In genomic region chr1:21050031-21050430, GRCh38 we compare ENCODE assay signal across 19 cellular contexts.
DNase-seq lines count a peak whose midpoint lies in the region; ATAC-seq and TF ChIP-seq lines count a peak whose summit lies in the region.
"Had no signal": no experiment of that assay in that cellular context is flagged by ENCODE, and none has a peak within 500 bp of the region (broad histone marks: within the 10 kb centered on the region; RNA-seq: fewer than 3 reads in every experiment).

No MANE protein-coding gene starts in this region.

- peak overlapping the region; percentile 6 for H3K4me2 ChIP-seq in osteoblast (ENCODE audit: insufficient read depth, low read length)
- H3K4me2 ChIP-seq: GM23338 had no signal

- no peak overlapping the region for H3K4me3 ChIP-seq in adipocyte (ENCODE audit: low read length)
- no peak overlapping the region for H3K4me3 ChIP-seq in osteoblast (ENCODE audit: insufficient read depth, low read length)
- no peak overlapping the region for H3K4me3 ChIP-seq in adrenal gland
- H3K4me3 ChIP-seq: GM23338 had no signal

- no peaks in the 10 kb centered on the region for H3K9me3 ChIP-seq in adipocyte (ENCODE audit: control insufficient read depth, low read length)
- H3K9me3 ChIP-seq in osteoblast (ENCODE audit: low read depth, low read length), result no peaks in the 10 kb centered on the region
- no peaks in the 10 kb centered on the region for H3K9me3 ChIP-seq in adrenal gland (replicated peaks in 1 of 3)

- H3K4me1 ChIP-seq in adipocyte (ENCODE audit: control insufficient read depth, insufficient read depth, low read length), result peaks cover 26% of the 10 kb centered on the region
- H3K4me1 ChIP-seq in osteoblast (ENCODE audit: insufficient read depth, low read length), result peaks cover 23% of the 10 kb centered on the region
- peaks cover 0 to 5% of the 10 kb centered on the region in 2 donors for H3K4me1 ChIP-seq in adrenal gland (replicated peaks in 1 of 2)

- H2AFZ ChIP-seq in osteoblast (ENCODE audit: low read length), result no peak overlapping the region
- H2AFZ ChIP-seq: GM23338 had no signal

- H3K36me3 ChIP-seq in adipocyte (ENCODE audit: control insufficient read depth, insufficient read depth, low read length, severe bottlenecking) (peaks cover 5% of the 10 kb centered on the region), osteoblast (ENCODE audit: insufficient read depth, low read length) (peaks cover 5% of the 10 kb centered on the region), adrenal gland (replicated peaks in 1 of 2) (no peaks in the 10 kb centered on the region)

- H3K27me3 ChIP-seq in adipocyte (replicated peaks; ENCODE audit: control insufficient read depth, insufficient read depth, low read length), result no peaks in the 10 kb centered on the region
- no peaks in the 10 kb centered on the region for H3K27me3 ChIP-seq in osteoblast (ENCODE audit: insufficient read depth, low read length)
- no peaks in the 10 kb centered on the region for H3K27me3 ChIP-seq in adrenal gland

- peak; percentile 27 for DNase-seq in GF-D8 (lab: John Stamatoyannopoulos, UW)
- DNase-seq in adipocyte (ENCODE audit: low read depth), result peak; percentile 67
- DNase-seq in fibroblast of peridontal ligament (ENCODE audit: extremely low read depth), result peak; percentile 75
- DNase-seq in osteoblast (ENCODE audit: insufficient read length, low spot score, missing footprints), result no peak
- DNase-seq in adrenal gland, result no peak
- DNase-seq in GM03348 (ENCODE audit: low spot score), result no peak
- DNase-seq: activated CD8-positive, alpha-beta memory T cell treated with anti-CD3 and anti-CD28 coated beads for 24 hours; activated naive CD4-positive, alpha-beta T cell treated with anti-CD3 and anti-CD28 coated beads, Interleukin-2, amount 50 U/mL, for 16 hours; activated T-cell treated with anti-CD3 and anti-CD28 coated beads, Interleukin-2, amount 50 U/mL, for 48 hours; DND-41; NCI-H1436; NCI-H2227 treated with DMSO at 0.1 percent for 48 hours; small intestine; stimulated activated CD4-positive, alpha-beta T cell treated with anti-CD3 and anti-CD28 coated beads, Interleukin-4, amount 100 ng/mL, for 24 hours had no signal

- H3K79me2 ChIP-seq in osteoblast (ENCODE audit: insufficient read depth, low read length), result peaks cover 39% of the 10 kb centered on the region

- peaks cover 65% of the 10 kb centered on the region for H4K20me1 ChIP-seq in osteoblast (ENCODE audit: insufficient read depth, low read length)

- no peak overlapping the region for H3K27ac ChIP-seq in osteoblast (ENCODE audit: low read depth, low read length)
- H3K27ac ChIP-seq in adrenal gland, result no peak overlapping the region
- H3K27ac ChIP-seq: epithelial cell of prostate had no signal

- intact Hi-C loops in adrenal gland (cut with DNase I), result no loop called here

- 57 to 79% (median 71%) methylated on average over 4 of the region's 4 CpGs for WGBS in adrenal gland, 4 donors

- no peak for TF ChIP-seq CTCF in osteoblast (IDR thresholded peaks at IDR 0.05; ENCODE audit: extremely low read depth, low read depth, low read length)
- no peak for TF ChIP-seq CTCF in adrenal gland (IDR thresholded peaks at IDR 0.05)

- ATAC-seq in GM19397 (IDR thresholded peaks at IDR 0.05; ENCODE audit: unreplicated experiment) (no peak), SK-N-SH treated with all-trans-retinoic acid at 6 μM for 48 hours (no peak)
- ATAC-seq: activated CD4-positive, CD25-positive, alpha-beta regulatory T cell treated with anti-CD3 and anti-CD28 coated beads, Interleukin-2, amount 50 U/mL, for 24 hours; GM23338 had no signal

- no peak overlapping the region for H3K9ac ChIP-seq in adipocyte (ENCODE audit: low read length)

- TF ChIP-seq POLR2A in adrenal gland (IDR thresholded peaks at IDR 0.05), result no peak

TF ChIP-seq in SK-N-SH treated with all-trans-retinoic acid at 6 μM for 48 hours, 23 proteins besides CTCF, POLR2A, EP300 and RAD21:
- TF ChIP-seq ZFP3 (CRISPR knock-in tag; IDR thresholded peaks at IDR 0.05), result no peak
- no peak for TF ChIP-seq PPARA (CRISPR knock-in tag; IDR thresholded peaks at IDR 0.05; ENCODE audit: borderline replicate concordance)
- TF ChIP-seq ARNTL (CRISPR knock-in tag; IDR thresholded peaks at IDR 0.05; ENCODE audit: borderline replicate concordance, low read depth), result no peak
- TF ChIP-seq ZNF70 (CRISPR knock-in tag; IDR thresholded peaks at IDR 0.05), result no peak
- no peak for TF ChIP-seq ESRRG (CRISPR knock-in tag; IDR thresholded peaks at IDR 0.05)
- TF ChIP-seq ZNF565 (CRISPR knock-in tag; conservative IDR thresholded peaks at IDR 0.05; ENCODE audit: low read depth), result no peak
- no peak for TF ChIP-seq BACH2 (CRISPR knock-in tag; IDR thresholded peaks at IDR 0.05; ENCODE audit: borderline replicate concordance)
- no peak for TF ChIP-seq CSRNP3 (CRISPR knock-in tag; IDR thresholded peaks at IDR 0.05)
- no peak for TF ChIP-seq TCF4 (CRISPR knock-in tag; IDR thresholded peaks at IDR 0.05; ENCODE audit: borderline replicate concordance)
- no peak for TF ChIP-seq OSR1 (CRISPR knock-in tag; IDR thresholded peaks at IDR 0.05)
- no peak for TF ChIP-seq TOX (CRISPR knock-in tag; IDR thresholded peaks at IDR 0.05; ENCODE audit: borderline replicate concordance)
- TF ChIP-seq PATZ1 (CRISPR knock-in tag; IDR thresholded peaks at IDR 0.05; ENCODE audit: borderline replicate concordance), result no peak
- no peak for TF ChIP-seq GLIS3 (CRISPR knock-in tag; IDR thresholded peaks at IDR 0.05)
- TF ChIP-seq ZNF8 (CRISPR knock-in tag; IDR thresholded peaks at IDR 0.05), result no peak
- no peak for TF ChIP-seq ISL1 (CRISPR knock-in tag; IDR thresholded peaks at IDR 0.05)
- TF ChIP-seq POU6F1 (CRISPR knock-in tag; IDR thresholded peaks at IDR 0.05; ENCODE audit: borderline replicate concordance, low read depth), result no peak
- no peak for TF ChIP-seq CSDC2 (CRISPR knock-in tag; IDR thresholded peaks at IDR 0.05)
- no peak for TF ChIP-seq CREB5 (CRISPR knock-in tag; IDR thresholded peaks at IDR 0.05; ENCODE audit: low read depth)
- no peak for TF ChIP-seq ZC3H10 (CRISPR knock-in tag; IDR thresholded peaks at IDR 0.05)

Comparison
In these comparisons a context has a peak if more than half of its experiments do, and no peak if none do; other contexts are left out.
1. DNase-seq: peak in GF-D8 (single experiment), adipocyte (single experiment) and fibroblast of peridontal ligament (single experiment); none in osteoblast (single experiment), adrenal gland (0 of 7) and GM03348 (single experiment).